In genomic region chr2:31138037-31138962, GRCh38 we compare ENCODE assay signal across 8 cellular contexts. TPM values are rescaled to one million over a fixed set of nuclear protein-coding genes. Genes with fewer than 3 reads are reported as not detected.
DNase-seq lines count a peak whose midpoint lies in the region; ATAC-seq, FAIRE-seq and TF ChIP-seq lines count a peak whose summit lies in the region.

TSS of gene GALNT14 (minus strand) at chr2:31138440. CDS start at chr2:31138086, 354 bp downstream.

- H3K9me3 ChIP-seq in left lung: no peaks in the 10 kb centered on the region

- peaks cover 7 to 21% of the 10 kb centered on the region in 2 donors for H3K4me1 ChIP-seq in left lung

- peaks cover 0 to 19% (median 0%) of the 10 kb centered on the region in 45 donors for H3K27me3 ChIP-seq in dorsolateral prefrontal cortex
- peaks cover 34 to 63% of the 10 kb centered on the region in 2 donors for H3K27me3 ChIP-seq in left lung

- peak in 55 of 56 donors; percentile 11 to 71 (median 53) for TF ChIP-seq CTCF in dorsolateral prefrontal cortex (IDR thresholded peaks at IDR 0.05 in 54 of 56, conservative IDR thresholded peaks at IDR 0.05 in 2 of 56; ENCODE audit: low read depth in 1 of 56, partially characterized antibody in 56 of 56)
- TF ChIP-seq CTCF in left lung (IDR thresholded peaks at IDR 0.05): peak; percentile 16 to 38

- no peaks in the 10 kb centered on the region for H3K36me3 ChIP-seq in left lung

- DNase-seq in NCI-H2029 (lab: John Stamatoyannopoulos, UW) (peak; percentile 14), NCI-H2029 treated with DMSO at 0.1 percent for 48 hours (lab: John Stamatoyannopoulos, UW) (no peak), HT1080 (ENCODE audit: low read depth) (peak; percentile 83), T follicular helper cell (ENCODE audit: low read depth) (peak; percentile 1), dorsolateral prefrontal cortex (peak; percentile 32 to 76 (median 54)), left lung (peak; percentile 62 to 94), H54 (ENCODE audit: insufficient read length, low spot score) (no peak)
- peak; percentile 34 to 63 for DNase-seq in stimulated activated CD4-positive, alpha-beta T cell treated with anti-CD3 and anti-CD28 coated beads, Interleukin-2, amount 100 ng/mL, for 24 hours

- H3K4me3 ChIP-seq in dorsolateral prefrontal cortex (peak within 1 kb of the TSS; percentile 33 to 79 (median 66)), left lung (peak within 1 kb of the TSS; percentile 38 to 46)

- FAIRE-seq in H54 (lab: Jason Lieb, UNC): no peak

- peak; percentile 86 for ATAC-seq in left lung

- TF ChIP-seq POLR2A in H54 (IDR thresholded peaks at IDR 0.05; ENCODE audit: low read depth, low read length): no peak

- H3K27ac ChIP-seq in dorsolateral prefrontal cortex: peak within 1 kb of the TSS in 38 of 59 donors; percentile 5 to 76 (median 39)
- H3K27ac ChIP-seq in left lung: no peak within 1 kb of the TSS

- intact Hi-C loops in dorsolateral prefrontal cortex (cut with DNase I): loop anchor here in 1 of 2 donors (2.0 kb wide), 1 partner anchor 95 kb away; no protein-coding TSS in a partner anchor
- intact Hi-C loops in left lung (cut with DNase I): no loop called here

RNA-seq across cellular contexts. Expression of gene GALNT14, which starts in this region (rescaled TPM):
- 46.3 and 62.7 TPM in 2 replicates for total RNA-seq in HT1080 (2014; rRNA removed; shearing (Covaris generic))
- 38.1 and 46.8 TPM in 2 replicates for polyA plus RNA-seq in HT1080 (2015; cell fraction: cytosol; rRNA removed)
- 53.6 and 55.8 TPM in 2 replicates for polyA plus RNA-seq in HT1080 (2015; cell fraction: nucleus; rRNA removed)
- 10 to 100 TPM in 83 of 120 experiments, 1 to 10 TPM in 37; 4.0 to 20.3 (median 11.8) TPM for total RNA-seq in dorsolateral prefrontal cortex
- 1 to 10 TPM; 1.5 to 2.1 TPM for total RNA-seq in left lung

Comparison
In these comparisons a context has a peak if more than half of its experiments do, and no peak if none do; other contexts are left out.
1. DNase-seq: peak in NCI-H2029 (single experiment), HT1080 (single experiment), T follicular helper cell (single experiment), dorsolateral prefrontal cortex (10 of 10), left lung (2 of 2) and stimulated activated CD4-positive, alpha-beta T cell treated with anti-CD3 and anti-CD28 coated beads, Interleukin-2, amount 100 ng/mL, for 24 hours (2 of 2); none in NCI-H2029 treated with DMSO at 0.1 percent for 48 hours (single experiment) and H54 (single experiment).
2. H3K27ac ChIP-seq: peak in dorsolateral prefrontal cortex (38 of 59); none in left lung (0 of 2).